Comparison of ENCODE assay signal across 8 cellular contexts in the genomic region with DNA sequence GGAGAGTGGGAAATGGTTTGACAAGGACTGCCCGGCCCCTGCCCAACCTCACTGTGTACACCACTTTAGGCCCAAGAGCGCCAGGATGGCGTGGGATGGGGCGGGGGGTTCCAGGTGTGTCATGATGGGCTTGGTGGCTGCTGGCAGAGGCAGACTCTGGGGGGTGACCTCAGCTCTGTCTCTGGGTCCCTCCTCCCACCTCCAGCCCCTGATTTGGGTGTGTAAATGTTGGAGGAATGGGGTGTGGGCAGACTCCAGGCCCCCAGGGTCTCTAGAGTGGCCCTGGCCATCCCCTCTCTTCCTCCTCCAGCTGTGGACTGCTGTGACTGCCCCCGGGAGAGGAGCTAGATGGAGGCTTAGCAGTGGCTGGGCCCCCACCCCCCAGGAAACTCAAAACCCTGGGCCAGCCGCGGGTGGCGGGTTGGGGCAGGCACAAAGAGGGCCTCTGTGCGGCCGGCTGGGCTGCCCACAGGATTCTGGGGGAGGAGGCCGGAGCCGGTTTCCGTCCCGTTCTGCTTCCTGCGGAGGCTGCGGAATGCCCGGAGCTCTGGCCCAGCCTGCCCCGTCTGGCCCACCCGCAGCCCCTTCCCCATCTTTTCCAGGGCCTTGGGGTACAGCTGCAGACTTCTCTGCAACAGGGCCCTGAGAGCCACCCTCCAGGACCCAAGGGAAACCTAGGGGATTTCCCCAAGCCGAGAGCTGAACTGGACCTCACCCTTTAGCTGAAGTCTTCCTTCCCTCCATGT. TPM values are rescaled to one million over a fixed set of nuclear protein-coding genes. Genes with fewer than 3 reads are reported as not detected.
DNase-seq lines count a peak whose midpoint lies in the region; TF ChIP-seq lines count a peak whose summit lies in the region.

No MANE protein-coding gene starts in this region.

- no peaks in the 10 kb centered on the region for H3K9me2 ChIP-seq in DOHH2 (replicated peaks; ENCODE audit: control insufficient read depth, low read length)
- H3K9me2 ChIP-seq in OCI-LY7 (ENCODE audit: insufficient read depth, low read length), result no peaks in the 10 kb centered on the region

- H4K20me1 ChIP-seq in DOHH2 (ENCODE audit: control insufficient read depth, insufficient read depth, low read depth, low read length) (peaks cover 10% of the 10 kb centered on the region; the same call in 1 of the 2 replicates), OCI-LY7 (ENCODE audit: insufficient read depth, low read length) (no peaks in the 10 kb centered on the region)

- no TSS peak for BruUV-seq in OCI-LY7 (replicated peaks; lab: Mats Ljungman, UMichigan)

- POLR2A ChIA-PET in OCI-LY7 (lab: Charles Lee), result interaction anchor here (0.6 to 6.6 kb wide), 8 partner anchors 17 to 721 kb away, joined by 3 to 73 read pairs (median 4); partner anchors contain the start of gene CXXC5

- peak overlapping the region; percentile 32 for H2AK5ac ChIP-seq in trophoblast cell (ENCODE audit: low read length)

- H3K79me2 ChIP-seq in DOHH2 (ENCODE audit: control insufficient read depth, low read length), result peaks cover 80% of the 10 kb centered on the region
- peaks cover 80% of the 10 kb centered on the region for H3K79me2 ChIP-seq in OCI-LY7 (ENCODE audit: insufficient read depth, low read depth, low read length)
- peaks cover 37% of the 10 kb centered on the region for H3K79me2 ChIP-seq in trophoblast cell (ENCODE audit: control insufficient read depth, insufficient read depth, low read length, poor library complexity)

- H3F3A ChIP-seq in DOHH2 (ENCODE audit: control insufficient read depth, insufficient read depth), result peaks cover 23% of the 10 kb centered on the region

- peak overlapping the region; percentile 24 for H2BK5ac ChIP-seq in trophoblast cell (ENCODE audit: low read depth, low read length, poor library complexity)

- no peak overlapping the region for H3K9ac ChIP-seq in trophoblast cell (ENCODE audit: low read length)

- peak overlapping the region; percentile 21 for H2BK120ac ChIP-seq in trophoblast cell (ENCODE audit: insufficient read depth, low read length, poor library complexity)

- H2BK12ac ChIP-seq in trophoblast cell (ENCODE audit: low read length), result peak overlapping the region; percentile 33

- H3K9me3 ChIP-seq in DOHH2 (ENCODE audit: control insufficient read depth, insufficient read depth, low read length) (no peaks in the 10 kb centered on the region), OCI-LY7 (ENCODE audit: low read length) (no peaks in the 10 kb centered on the region), trophoblast cell (ENCODE audit: insufficient read depth, low read depth, low read length) (no peaks in the 10 kb centered on the region)

- H3K27ac ChIP-seq in DOHH2 (ENCODE audit: low read depth, low read length) (peak overlapping the region; percentile 98), OCI-LY7 (ENCODE audit: low read depth, low read length, poor library complexity, severe bottlenecking) (peak overlapping the region; percentile 99), trophoblast cell (ENCODE audit: low read depth, low read length) (peak overlapping the region; percentile 14)

- CTCF ChIA-PET in OCI-LY7 (lab: Charles Lee; ENCODE audit: unreplicated experiment), result interaction anchor here (1.1 to 1.8 kb wide), 5 partner anchors 10 to 108 kb away, joined by 3 to 11 read pairs (median 5); partner anchors contain the start of gene CXXC5

- no CpG with 5 or more reads among the region's 20 CpGs for WGBS in trophoblast cell (ENCODE audit: extremely low coverage, insufficient coverage, insufficient read length)

- peak overlapping the region; percentile 40 for H4K91ac ChIP-seq in trophoblast cell (ENCODE audit: low read depth, low read length)

- H3K14ac ChIP-seq in trophoblast cell (ENCODE audit: low read length), result peak overlapping the region; percentile 41

- H3K27me3 ChIP-seq in DOHH2 (ENCODE audit: control insufficient read depth, low read length), result no peaks in the 10 kb centered on the region
- no peaks in the 10 kb centered on the region for H3K27me3 ChIP-seq in trophoblast cell (ENCODE audit: insufficient read depth, low read length)

- H3K23ac ChIP-seq in trophoblast cell (ENCODE audit: low read length), result no peak overlapping the region

- intact Hi-C loops in OCI-LY7 (cut with micrococcal nuclease; ENCODE audit: unreplicated experiment), result no loop called here

- no peak overlapping the region for H2AFZ ChIP-seq in OCI-LY7 (ENCODE audit: low read length)
- no peak overlapping the region for H2AFZ ChIP-seq in trophoblast cell (ENCODE audit: insufficient read depth, low read length, poor library complexity)

- H4K8ac ChIP-seq in trophoblast cell (ENCODE audit: low read depth, low read length), result no peak overlapping the region

- no peak overlapping the region for H4K12ac ChIP-seq in trophoblast cell (ENCODE audit: low read depth, low read length)

- peak overlapping the region; percentile 91 for H3K4me2 ChIP-seq in DOHH2 (ENCODE audit: low read length)
- H3K4me2 ChIP-seq in OCI-LY7 (ENCODE audit: low read length), result peak overlapping the region; percentile 94
- no peak overlapping the region for H3K4me2 ChIP-seq in trophoblast cell (ENCODE audit: low read length)

- peak overlapping the region; percentile 69 for H3K4ac ChIP-seq in trophoblast cell (ENCODE audit: low read depth, low read length)

- H3K4me1 ChIP-seq in DOHH2 (ENCODE audit: control insufficient read depth, low read length) (peaks cover 72% of the 10 kb centered on the region), OCI-LY7 (ENCODE audit: insufficient read depth, low read length, poor library complexity, severe bottlenecking) (peaks cover 83% of the 10 kb centered on the region), trophoblast cell (ENCODE audit: control insufficient read depth in 1 of 2, insufficient read depth in 2 of 2, low read length in 2 of 2) (peaks cover 54 to 68% of the 10 kb centered on the region in 2 experiments)

- TF ChIP-seq CTCF in DOHH2 (IDR thresholded peaks at IDR 0.05; ENCODE audit: low read depth, low read length, poor library complexity, severe bottlenecking) (no peak), OCI-LY7 (conservative IDR thresholded peaks at IDR 0.05; ENCODE audit: low read length) (no peak), epithelial cell of esophagus (IDR thresholded peaks at IDR 0.05; ENCODE audit: insufficient read depth, low read depth, low read length, missing control alignments) (no peak)

- H3K4me3 ChIP-seq in DOHH2 (ENCODE audit: low read length) (peak overlapping the region; percentile 76), OCI-LY7 (ENCODE audit: low read depth, low read length, poor library complexity, severe bottlenecking) (peak overlapping the region; percentile 74), epithelial cell of esophagus (ENCODE audit: low read length) (no peak overlapping the region), trophoblast cell (ENCODE audit: low read depth, low read length) (no peak overlapping the region)

- peaks cover 27% of the 10 kb centered on the region for H3K79me1 ChIP-seq in trophoblast cell (ENCODE audit: low read length)

- H3K36me3 ChIP-seq in DOHH2 (ENCODE audit: control insufficient read depth, low read length) (peaks cover 17% of the 10 kb centered on the region), OCI-LY7 (ENCODE audit: insufficient read depth, low read length) (peaks cover 7% of the 10 kb centered on the region; the same call in 1 of the 2 replicates), trophoblast cell (ENCODE audit: control insufficient read depth in 1 of 2, insufficient read depth in 2 of 2, low read length in 2 of 2) (peaks cover 25 to 31% of the 10 kb centered on the region in 2 experiments)

- peak; percentile 52 for DNase-seq in OCI-LY7 (ENCODE audit: low spot score)
- DNase-seq in epithelial cell of esophagus (ENCODE audit: low read depth), result peak; percentile 35
- DNase-seq in trophoblast cell, result no peak
- DNase-seq in SW 1271 (lab: John Stamatoyannopoulos, UW), result no peak
- DNase-seq in OCI-M1 (lab: John Stamatoyannopoulos, UW), result no peak
- DNase-seq in NCI-H446 treated with DMSO at 0.1 percent for 48 hours (lab: John Stamatoyannopoulos, UW), result no peak
- DNase-seq in stimulated activated naive CD4-positive, alpha-beta T cell (lab: John Stamatoyannopoulos, UW), result no peak

- H3K18ac ChIP-seq in trophoblast cell (ENCODE audit: low read length), result peak overlapping the region; percentile 54

RNA-seq across cellular contexts. Expression of gene CXXC5, which starts 23.1 kb away (rescaled TPM):
- total RNA-seq in OCI-LY7 (2014; rRNA removed; shearing (Covaris generic)), result 108 and 113 TPM in 2 replicates
- 26.7 and 30.4 TPM in 2 replicates for total RNA-seq in OCI-LY7 (2022)
- polyA plus RNA-seq in trophoblast cell (2013), result 101 and 105 TPM in 2 replicates

Comparison
In these comparisons a context has a peak if more than half of its experiments do, and no peak if none do; other contexts are left out.
1. H3K27ac ChIP-seq: peak in every context shown above with its lines; median percentile 99 in OCI-LY7; 98 in DOHH2; 14 in trophoblast cell.
2. H3K4me3 ChIP-seq: peak in DOHH2 (single experiment) and OCI-LY7 (single experiment); none in epithelial cell of esophagus (single experiment) and trophoblast cell (single experiment).
3. DNase-seq: peak in OCI-LY7 (single experiment) and epithelial cell of esophagus (single experiment); none in trophoblast cell (0 of 2), SW 1271 (0 of 2), OCI-M1 (single experiment), NCI-H446 treated with DMSO at 0.1 percent for 48 hours (single experiment) and stimulated activated naive CD4-positive, alpha-beta T cell (0 of 6).